Comparison of ENCODE assay signal across 1 cellular context in genomic region chr3:196537319-196537984, GRCh38.
TF ChIP-seq lines count a peak whose summit lies in the region.

No MANE protein-coding gene starts in this region.

TF ChIP-seq in K562, 482 proteins besides CTCF, POLR2A, EP300 and RAD21:
- TF ChIP-seq GATAD2A (IDR thresholded peaks at IDR 0.05) (peak; percentile 80; the same call in 1 of the 2 replicates), CREB1 (IDR thresholded peaks at IDR 0.05) (no peak), CREB1 (CRISPR knock-in tag; IDR thresholded peaks at IDR 0.05) (no peak), ZBTB2 (IDR thresholded peaks at IDR 0.05) (peak; percentile 64; the same call in 1 of the 2 replicates), SRSF7 (optimal IDR thresholded peaks at IDR 0.05; ENCODE audit: low read depth, low read length) (no peak), HMBOX1 (IDR thresholded peaks at IDR 0.05) (peak; percentile 49; the same call in 1 of the 2 replicates), HIVEP1 (CRISPR knock-in tag; IDR thresholded peaks at IDR 0.05) (no peak), ZNF639 (CRISPR knock-in tag; conservative IDR thresholded peaks at IDR 0.05 in 1 of 2, IDR thresholded peaks at IDR 0.05 in 1 of 2) (no peak), ZNF644 (tag; IDR thresholded peaks at IDR 0.05; ENCODE audit: low read depth) (no peak), BHLHE40 (IDR thresholded peaks at IDR 0.05; ENCODE audit: low read length) (0 out of 2 replicates have a peak, but pooled peaks have one; percentile 5), BCOR (IDR thresholded peaks at IDR 0.05) (peak; percentile 10; the same call in 1 of the 2 replicates), L3MBTL2 (IDR thresholded peaks at IDR 0.05) (0 out of 2 replicates have a peak, but pooled peaks have one; percentile 38), BRF1 (IDR thresholded peaks at IDR 0.05; ENCODE audit: borderline replicate concordance, extremely low read depth, insufficient read length) (no peak), PKNOX1 (IDR thresholded peaks at IDR 0.05) (peak; percentile 87), SIRT6 (IDR thresholded peaks at IDR 0.05; ENCODE audit: low read depth, low read length) (no peak), KLF10 (CRISPR knock-in tag; IDR thresholded peaks at IDR 0.05) (no peak), ZBTB33 (CRISPR knock-in tag; IDR thresholded peaks at IDR 0.05) (0 out of 2 replicates have a peak, but pooled peaks have one; percentile 9), CSDE1 (IDR thresholded peaks at IDR 0.05) (no peak), ZC3H11A (IDR thresholded peaks at IDR 0.05; ENCODE audit: low read depth, low read length) (no peak), MYC (IDR thresholded peaks at IDR 0.05; ENCODE audit: low read depth, low read length) (no peak), MYC (CRISPR knock-in tag; IDR thresholded peaks at IDR 0.05; ENCODE audit: borderline replicate concordance, low read depth) (no peak), SMAD4 (CRISPR knock-in tag; conservative IDR thresholded peaks at IDR 0.05) (no peak), MCM7 (IDR thresholded peaks at IDR 0.05) (no peak), CUX1 (CRISPR knock-in tag; IDR thresholded peaks at IDR 0.05) (peak; percentile 100), MEIS2 (IDR thresholded peaks at IDR 0.05; ENCODE audit: partially characterized antibody) (peak; percentile 93), PTTG1 (tag; IDR thresholded peaks at IDR 0.05; ENCODE audit: low read depth) (no peak), ZNF140 (CRISPR knock-in tag; IDR thresholded peaks at IDR 0.05) (no peak), PBX2 (CRISPR knock-in tag; IDR thresholded peaks at IDR 0.05; ENCODE audit: low read depth) (no peak), PBX2 (tag; conservative IDR thresholded peaks at IDR 0.05; ENCODE audit: low read depth) (peak; percentile 95)
